18 cellular contexts compared by ENCODE assay signal in the genomic region with DNA sequence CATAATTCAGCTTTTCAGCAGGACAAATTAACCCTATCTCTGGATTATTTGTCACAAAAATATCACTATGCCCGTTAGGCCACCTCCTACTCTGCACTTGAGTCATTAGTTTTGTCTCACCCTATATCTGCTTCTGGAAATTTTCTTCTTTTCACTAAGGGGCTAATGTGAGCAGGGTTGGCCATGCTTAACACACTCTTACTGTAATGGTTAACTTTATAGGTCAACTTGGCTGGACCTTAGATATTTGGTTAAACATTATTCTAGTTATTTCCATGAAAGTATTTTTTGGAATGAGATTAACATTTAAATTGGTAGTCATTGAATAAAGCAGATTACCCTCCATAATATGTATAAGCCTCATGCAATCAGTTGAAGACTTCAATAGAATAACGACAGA.
"Had no signal": no experiment of that assay in that cellular context is flagged by ENCODE, and none has a peak within 500 bp of the region (broad histone marks: within the 10 kb centered on the region; RNA-seq: fewer than 3 reads in every experiment).

No MANE protein-coding gene starts in this region.

- H3K4me3 ChIP-seq: K562 had no signal

- DNase-seq: Kasumi-1, MM.1S, NCI-H1092 treated with DMSO at 0.1 percent for 48 hours, NCI-H1436, NCI-H187, NCI-H2029, NCI-H2081 treated with DMSO at 0.1 percent for 48 hours, NCI-H2171, NCI-H226, NCI-H446, NCI-H510A, NCI-H524 treated with DMSO at 0.1 percent for 48 hours, NCI-H69, NCI-H774, SHP77, SK-N-SH, SW 1271 had no signal

- ATAC-seq: K562 had no signal
